ENCODE assay signal across 28 cellular contexts in the genomic region with DNA sequence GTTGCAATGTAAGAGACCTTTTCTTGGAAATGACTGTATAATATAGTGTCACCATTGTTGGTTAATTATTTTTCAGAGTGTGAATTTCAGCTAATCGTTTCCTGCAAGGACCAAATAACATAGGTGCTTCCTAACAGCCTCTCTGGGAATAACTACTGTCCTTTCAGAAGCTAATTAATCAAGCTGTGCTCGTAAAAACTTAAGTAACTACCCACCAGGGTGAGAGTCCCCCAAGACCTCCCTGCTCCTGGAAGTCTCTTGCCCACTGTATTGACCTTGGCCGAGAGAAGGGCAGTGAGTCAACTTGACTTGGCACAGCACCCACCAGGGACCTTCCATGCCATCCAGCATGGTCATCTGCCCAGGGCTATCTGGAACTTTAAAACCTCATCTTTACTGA.
"Had no signal": no experiment of that assay in that cellular context is flagged by ENCODE, and none has a peak within 500 bp of the region (broad histone marks: within the 10 kb centered on the region; RNA-seq: fewer than 3 reads in every experiment).

No MANE protein-coding gene starts in this region.

- H3K36me3 ChIP-seq: left lung, neural progenitor cell, neutrophil, right atrium auricular region, right lobe of liver, stomach, thyroid gland, transverse colon, upper lobe of left lung, vagina had no signal

- H3K4me3 Mint-ChIP-seq: mesothelial cell of epicardium; naive B cell; natural killer cell; nephron progenitor cell; neural progenitor cell; stimulated activated naive B cell treated with anti-CD40 and anti-IgM and Interleukin-4, amounts not matched to agents 10 μg/mL and 1 μg/mL and 100 μg/mL, for 72 hours had no signal

- DNase-seq: hippocampal formation; kidney glomerular epithelial cell; left colon; left lung; mesendoderm; naive B cell; natural killer cell; nephron progenitor cell; occipital lobe; right lobe of liver; stimulated activated CD4-positive, alpha-beta T cell treated with anti-CD3 and anti-CD28 coated beads, Interleukin-2, amount 100 ng/mL, for 24 hours; stimulated activated CD4-positive, alpha-beta T cell treated with anti-CD3 and anti-CD28 coated beads, Interleukin-4, amount 100 ng/mL, for 1 hour; stimulated activated naive B cell treated with anti-CD40 and anti-IgM and Interleukin-4, amounts not matched to agents 10 μg/mL and 1 μg/mL and 100 μg/mL, for 72 hours; stimulated activated naive CD8-positive, alpha-beta T cell treated with anti-CD3 and anti-CD28 coated beads, Interleukin-15, Interleukin-2, amounts not matched to agents 100 U/mL and 50 U/mL, for 24 hours; stomach; testis; thyroid gland; transverse colon; upper lobe of left lung had no signal

- H3K4me2 ChIP-seq: neural progenitor cell, smooth muscle cell had no signal

- FAIRE-seq: keratinocyte had no signal

- H3K9ac ChIP-seq: neural progenitor cell, parathyroid adenoma had no signal

- H3K9me3 ChIP-seq: neutrophil, right atrium auricular region, right lobe of liver, testis, thyroid gland, transverse colon, vagina had no signal

- H3K4me1 ChIP-seq: left lung, neural progenitor cell, parathyroid adenoma, right atrium auricular region, right lobe of liver, stomach, thyroid gland, transverse colon, upper lobe of left lung, vagina had no signal

- H3K27ac ChIP-seq: left lung, neural progenitor cell, neutrophil, parathyroid adenoma, right atrium auricular region, right lobe of liver, stomach, testis, thyroid gland, transverse colon, upper lobe of left lung, vagina had no signal

- H3K4me1 Mint-ChIP-seq: mesothelial cell of epicardium; naive B cell; natural killer cell; neural progenitor cell; stimulated activated naive B cell treated with anti-CD40 and anti-IgM and Interleukin-4, amounts not matched to agents 10 μg/mL and 1 μg/mL and 100 μg/mL, for 72 hours had no signal

- ATAC-seq: left colon; left lung; right lobe of liver; stimulated activated naive B cell treated with anti-CD40 and anti-IgM and Interleukin-4, amounts not matched to agents 10 μg/mL and 1 μg/mL and 100 μg/mL, for 72 hours; stimulated activated naive CD8-positive, alpha-beta T cell treated with anti-CD3 and anti-CD28 coated beads, Interleukin-15, Interleukin-2, amounts not matched to agents 100 U/mL and 50 U/mL, for 24 hours had no signal

- H2AFZ ChIP-seq: neural progenitor cell, parathyroid adenoma had no signal

- H3K4me3 ChIP-seq: left lung, lung, neural progenitor cell, right atrium auricular region, right lobe of liver, smooth muscle cell, stomach, testis, thyroid gland, transverse colon, upper lobe of left lung, vagina had no signal

- H3K9me3 Mint-ChIP-seq: neural progenitor cell had no signal

- H3K27ac Mint-ChIP-seq: mesothelial cell of epicardium; naive B cell; natural killer cell; nephron progenitor cell; neural progenitor cell; stimulated activated naive B cell treated with anti-CD40 and anti-IgM and Interleukin-4, amounts not matched to agents 10 μg/mL and 1 μg/mL and 100 μg/mL, for 72 hours had no signal

- H3K27me3 ChIP-seq: left lung, right atrium auricular region, right lobe of liver, stomach, testis, thyroid gland, transverse colon, upper lobe of left lung, vagina had no signal

- H3K79me2 ChIP-seq: parathyroid adenoma had no signal

- H3K27me3 Mint-ChIP-seq: naive B cell; stimulated activated naive B cell treated with anti-CD40 and anti-IgM and Interleukin-4, amounts not matched to agents 10 μg/mL and 1 μg/mL and 100 μg/mL, for 72 hours had no signal

- H3K36me3 Mint-ChIP-seq: mesothelial cell of epicardium; neural progenitor cell; stimulated activated naive B cell treated with anti-CD40 and anti-IgM and Interleukin-4, amounts not matched to agents 10 μg/mL and 1 μg/mL and 100 μg/mL, for 72 hours had no signal
